ENCODE assay signal across 16 cellular contexts in the genomic region with DNA sequence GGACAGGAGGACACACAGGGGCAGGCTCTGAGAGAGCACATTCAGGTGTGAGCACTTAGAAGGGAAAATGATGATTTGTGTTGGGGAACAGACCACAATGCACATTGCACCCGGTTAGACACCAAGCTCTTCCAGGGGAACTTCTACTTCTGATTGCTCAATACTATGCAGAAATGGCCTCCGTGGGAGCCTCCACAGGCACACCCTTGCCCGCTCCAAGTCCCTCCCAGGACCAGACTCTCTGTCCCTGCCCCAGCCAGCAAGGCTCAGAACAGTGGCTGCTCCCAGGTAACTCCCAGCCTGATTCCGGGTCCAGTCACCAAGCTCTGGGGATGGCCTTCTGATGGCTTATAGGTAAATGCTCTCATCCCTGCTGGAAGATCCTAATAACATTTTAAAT. TPM values are rescaled to one million over a fixed set of nuclear protein-coding genes. Genes with fewer than 3 reads are reported as not detected.
DNase-seq lines count a peak whose midpoint lies in the region; ATAC-seq and TF ChIP-seq lines count a peak whose summit lies in the region.
"Had no signal": no experiment of that assay in that cellular context is flagged by ENCODE, and none has a peak within 500 bp of the region (broad histone marks: within the 10 kb centered on the region; RNA-seq: fewer than 3 reads in every experiment).

No MANE protein-coding gene starts in this region.

- peaks cover 45% of the 10 kb centered on the region for H3K27me3 ChIP-seq in IMR-90 (ENCODE audit: control insufficient read depth, insufficient read depth, low read length)
- no peaks in the 10 kb centered on the region for H3K27me3 ChIP-seq in body of pancreas
- H3K27me3 ChIP-seq in mesendoderm (ENCODE audit: insufficient read depth, low read length, poor library complexity), result no peaks in the 10 kb centered on the region

- 80% methylated on average over 1 of the region's 4 CpGs; no CpG with 5 or more reads in 1 of the 2 experiments for WGBS in IMR-90 (ENCODE audit: extremely low coverage in 2 of 2, insufficient read length in 1 of 2), 2 experiments
- 52 to 72% methylated on average over 4 of the region's 4 CpGs for WGBS in body of pancreas, 2 donors
- WGBS in mesendoderm (ENCODE audit: extremely low coverage, insufficient coverage, low lambda C conversion rate), result no CpG with 5 or more reads among the region's 4 CpGs

- H2BK5ac ChIP-seq in IMR-90 (ENCODE audit: low read depth, low read length, poor library complexity, severe bottlenecking), result no peak overlapping the region
- no peak overlapping the region for H2BK5ac ChIP-seq in mesendoderm (ENCODE audit: low read length)

- H3K4me1 ChIP-seq in IMR-90 (ENCODE audit: control insufficient read depth, insufficient read depth, low read length), result peaks cover 4% of the 10 kb centered on the region; the same call in 1 of the 2 replicates
- peaks cover 55% of the 10 kb centered on the region for H3K4me1 ChIP-seq in body of pancreas
- H3K4me1 ChIP-seq in mesendoderm (ENCODE audit: control insufficient read depth, low read depth, low read length), result no peaks in the 10 kb centered on the region

- TF ChIP-seq CTCF in IMR-90 (conservative IDR thresholded peaks at IDR 0.05; ENCODE audit: low read depth, low read length) (no peak), body of pancreas (IDR thresholded peaks at IDR 0.05) (no peak)

- H3K79me1 ChIP-seq in IMR-90 (ENCODE audit: low read depth in 1 of 2, low read length in 2 of 2) (no peaks in the 10 kb centered on the region), mesendoderm (ENCODE audit: low read length) (no peaks in the 10 kb centered on the region)

- POLR2A ChIA-PET in IMR-90 (lab: Charles Lee; ENCODE audit: unreplicated experiment), result no interaction called here

- no peak overlapping the region for H3K4me2 ChIP-seq in IMR-90 (ENCODE audit: low read depth, low read length)
- no peak overlapping the region for H3K4me2 ChIP-seq in mesendoderm (ENCODE audit: low read length)

- CTCF ChIA-PET in IMR-90 (lab: Yijun Ruan, JAX), result no interaction called here

- no peak overlapping the region for H2BK120ac ChIP-seq in IMR-90 (ENCODE audit: low read depth, low read length)
- no peak overlapping the region for H2BK120ac ChIP-seq in mesendoderm (ENCODE audit: low read depth, low read length)

- H2BK15ac ChIP-seq in IMR-90 (ENCODE audit: low read depth, low read length) (no peak overlapping the region), mesendoderm (replicated peaks; ENCODE audit: low read depth) (no peak overlapping the region)

- H4K5ac ChIP-seq in IMR-90 (ENCODE audit: low read depth, low read length) (no peak overlapping the region), mesendoderm (ENCODE audit: low read length) (no peak overlapping the region)

- TF ChIP-seq RAD21 in IMR-90 (IDR thresholded peaks at IDR 0.05; ENCODE audit: low read length), result no peak

- peaks cover 8 to 13% of the 10 kb centered on the region in 2 donors for H3K4me1 Mint-ChIP-seq in stimulated activated naive B cell treated with anti-CD40 and anti-IgM and Interleukin-4, amounts not matched to agents 10 μg/mL and 1 μg/mL and 100 μg/mL, for 72 hours
- H3K4me1 Mint-ChIP-seq: B cell; CD4-positive, alpha-beta memory T cell had no signal

- H3K27me3 Mint-ChIP-seq in stimulated activated naive B cell treated with anti-CD40 and anti-IgM and Interleukin-4, amounts not matched to agents 10 μg/mL and 1 μg/mL and 100 μg/mL, for 72 hours, result peaks cover 21 to 38% of the 10 kb centered on the region in 2 donors

- TF ChIP-seq POLR2A in IMR-90 (IDR thresholded peaks at IDR 0.05; ENCODE audit: low read depth, low read length), result no peak
- no peak for TF ChIP-seq POLR2A in body of pancreas (IDR thresholded peaks at IDR 0.05)

- H3K18ac ChIP-seq in IMR-90 (ENCODE audit: low read depth, low read length) (no peak overlapping the region), mesendoderm (ENCODE audit: low read length) (no peak overlapping the region)

- H4K91ac ChIP-seq in IMR-90 (ENCODE audit: insufficient read depth, low read depth, low read length), result no peak overlapping the region

- no peak overlapping the region for H4K8ac ChIP-seq in IMR-90 (ENCODE audit: low read depth in 2 of 2, low read length in 2 of 2)
- no peak overlapping the region for H4K8ac ChIP-seq in mesendoderm (ENCODE audit: low read depth, low read length)

- H2BK20ac ChIP-seq in IMR-90 (ENCODE audit: low read depth, low read length), result no peak overlapping the region

- H3K4ac ChIP-seq in IMR-90 (ENCODE audit: low read depth, low read length) (no peak overlapping the region), mesendoderm (ENCODE audit: low read depth, low read length) (no peak overlapping the region)

- BruUV-seq in IMR-90 (replicated peaks; lab: Mats Ljungman, UMichigan), result no TSS peak

- H3K27ac ChIP-seq in IMR-90 (ENCODE audit: insufficient read depth, low read length) (no peak overlapping the region), body of pancreas (peak overlapping the region in 2 of 4 donors; percentile 33 to 82), mesendoderm (ENCODE audit: low read depth, low read length) (no peak overlapping the region)

- H3K9me1 ChIP-seq in IMR-90 (ENCODE audit: insufficient read depth, low read length), result peaks cover 9% of the 10 kb centered on the region; the same call in 1 of the 2 replicates

- H2AK5ac ChIP-seq in IMR-90 (ENCODE audit: low read depth, low read length) (no peak overlapping the region), mesendoderm (ENCODE audit: low read length) (no peak overlapping the region)

- H3K23ac ChIP-seq in IMR-90 (ENCODE audit: low read depth, low read length) (no peak overlapping the region), mesendoderm (ENCODE audit: low read length) (peak overlapping the region; percentile 50)

- H3K4me3 ChIP-seq in IMR-90 (ENCODE audit: insufficient read depth, low read depth, low read length), result no peak overlapping the region
- H3K4me3 ChIP-seq in body of pancreas, result no peak overlapping the region
- no peak overlapping the region for H3K4me3 ChIP-seq in mesendoderm (ENCODE audit: low read length)

- H2AK9ac ChIP-seq in IMR-90 (replicated peaks; ENCODE audit: low read depth, low read length, poor library complexity), result no peak overlapping the region

- DNase-seq in CD1c-positive myeloid dendritic cell (ENCODE audit: extremely low spot score), result peak; percentile 39
- no peak for DNase-seq in IMR-90
- peak in 2 of 4 donors; percentile 39 for DNase-seq in body of pancreas
- no peak for DNase-seq in mesendoderm
- DNase-seq in pons (ENCODE audit: low spot score), result no peak
- no peak for DNase-seq in stimulated activated naive B cell treated with anti-CD40 and anti-IgM and Interleukin-4, amounts not matched to agents 10 μg/mL and 1 μg/mL and 100 μg/mL, for 72 hours
- no peak for DNase-seq in NCI-H82 (lab: John Stamatoyannopoulos, UW)
- no peak for DNase-seq in NCI-H1048 (lab: John Stamatoyannopoulos, UW)
- DNase-seq: CD4-positive, alpha-beta memory T cell; GF-D8; NCI-H1092 treated with DMSO at 0.1 percent for 48 hours; NCI-H1694; NCI-H446; NCI-H748 treated with DMSO at 0.1 percent for 48 hours; SHP77 had no signal

- ATAC-seq in IMR-90 (ENCODE audit: low read depth) (no peak), body of pancreas (peak; percentile 11)
- no peak for ATAC-seq in stimulated activated naive B cell treated with anti-CD40 and anti-IgM and Interleukin-4, amounts not matched to agents 10 μg/mL and 1 μg/mL and 100 μg/mL, for 72 hours (replicated peaks)

- H3K9me3 ChIP-seq in IMR-90 (ENCODE audit: control insufficient read depth, insufficient read depth, low read length), result no peaks in the 10 kb centered on the region
- no peaks in the 10 kb centered on the region for H3K9me3 ChIP-seq in body of pancreas

- in situ Hi-C loops in IMR-90 (cut with MboI; ENCODE audit: low sequenced_read_pairs), result no loop called here

- H3K27ac Mint-ChIP-seq in stimulated activated naive B cell treated with anti-CD40 and anti-IgM and Interleukin-4, amounts not matched to agents 10 μg/mL and 1 μg/mL and 100 μg/mL, for 72 hours, result no peak overlapping the region
- H3K27ac Mint-ChIP-seq: CD4-positive, alpha-beta memory T cell had no signal

- 0 out of 2 replicates have a peak, but pooled peaks cover 3% of the 10 kb centered on the region for H4K20me1 ChIP-seq in IMR-90 (ENCODE audit: insufficient read depth, low read length)

- H2AFZ ChIP-seq in IMR-90 (replicated peaks; ENCODE audit: low read length, poor library complexity), result no peak overlapping the region

- intact Hi-C loops in IMR-90 (cut with micrococcal nuclease) (no loop called here), body of pancreas (cut with DNase I) (no loop called here)

- H3K9me3 Mint-ChIP-seq in stimulated activated naive B cell treated with anti-CD40 and anti-IgM and Interleukin-4, amounts not matched to agents 10 μg/mL and 1 μg/mL and 100 μg/mL, for 72 hours, result no peaks in the 10 kb centered on the region
- H3K9me3 Mint-ChIP-seq: CD4-positive, alpha-beta memory T cell had no signal

- dilution Hi-C loops in IMR-90 (cut with HindIII; ENCODE audit: low sequenced_read_pairs, unreplicated experiment), result no loop called here

- no peaks in the 10 kb centered on the region for H3K36me3 Mint-ChIP-seq in stimulated activated naive B cell treated with anti-CD40 and anti-IgM and Interleukin-4, amounts not matched to agents 10 μg/mL and 1 μg/mL and 100 μg/mL, for 72 hours
- H3K36me3 Mint-ChIP-seq: CD4-positive, alpha-beta memory T cell had no signal

- H3K4me3 Mint-ChIP-seq in stimulated activated naive B cell treated with anti-CD40 and anti-IgM and Interleukin-4, amounts not matched to agents 10 μg/mL and 1 μg/mL and 100 μg/mL, for 72 hours, result no peak overlapping the region
- H3K4me3 Mint-ChIP-seq: B cell; CD4-positive, alpha-beta memory T cell had no signal

- H3K9ac ChIP-seq in IMR-90 (ENCODE audit: low read depth, low read length), result no peak overlapping the region
- H3K9ac ChIP-seq in mesendoderm (ENCODE audit: low read length), result no peak overlapping the region

- H3K79me2 ChIP-seq in mesendoderm (ENCODE audit: control insufficient read depth, insufficient read depth, low read length), result no peaks in the 10 kb centered on the region

- H3K56ac ChIP-seq in IMR-90 (ENCODE audit: extremely low read depth, insufficient read depth, low read length) (no peak overlapping the region), mesendoderm (ENCODE audit: low read length) (no peak overlapping the region)

- H3K14ac ChIP-seq in IMR-90 (replicated peaks; ENCODE audit: low read depth, low read length), result no peak overlapping the region

- H3K36me3 ChIP-seq in IMR-90 (ENCODE audit: control insufficient read depth, insufficient read depth, low read length) (no peaks in the 10 kb centered on the region), body of pancreas (replicated peaks in 1 of 2; ENCODE audit: insufficient read depth in 1 of 2, low read depth in 2 of 2) (no peaks in the 10 kb centered on the region), mesendoderm (ENCODE audit: control insufficient read depth, insufficient read depth, low read length) (no peaks in the 10 kb centered on the region)

TF ChIP-seq in IMR-90, 13 proteins besides CTCF, POLR2A, EP300 and RAD21 (continues in another document):
- TF ChIP-seq CEBPB (IDR thresholded peaks at IDR 0.05; ENCODE audit: low read depth, low read length), result peak; percentile 43

RNA-seq across cellular contexts. Expression of gene BCL2L11, which starts 56.2 kb away (rescaled TPM):
- total RNA-seq in IMR-90 (2012; rRNA removed), result 1.1 and 1.4 TPM in 2 replicates
- 1.7 TPM in 2 replicates for polyA plus RNA-seq in IMR-90 (2012; rRNA removed)
- polyA plus RNA-seq in IMR-90 (2012; cell fraction: cytosol; rRNA removed), result 0.78 and 1.4 TPM in 2 replicates
- polyA plus RNA-seq in IMR-90 (2012; cell fraction: nucleus; rRNA removed; ENCODE audit: low replicate concordance), result 2.6 and 5.7 TPM in 2 replicates
- 10 to 100 TPM; 10.9 to 18.7 TPM for total RNA-seq in body of pancreas
- 6.7 TPM for polyA plus RNA-seq in mesendoderm (2013, experiment 1 of 2)
- 6.9 TPM for polyA plus RNA-seq in mesendoderm (2013, experiment 2 of 2)
